24 cellular contexts compared by ENCODE assay signal in the genomic region with DNA sequence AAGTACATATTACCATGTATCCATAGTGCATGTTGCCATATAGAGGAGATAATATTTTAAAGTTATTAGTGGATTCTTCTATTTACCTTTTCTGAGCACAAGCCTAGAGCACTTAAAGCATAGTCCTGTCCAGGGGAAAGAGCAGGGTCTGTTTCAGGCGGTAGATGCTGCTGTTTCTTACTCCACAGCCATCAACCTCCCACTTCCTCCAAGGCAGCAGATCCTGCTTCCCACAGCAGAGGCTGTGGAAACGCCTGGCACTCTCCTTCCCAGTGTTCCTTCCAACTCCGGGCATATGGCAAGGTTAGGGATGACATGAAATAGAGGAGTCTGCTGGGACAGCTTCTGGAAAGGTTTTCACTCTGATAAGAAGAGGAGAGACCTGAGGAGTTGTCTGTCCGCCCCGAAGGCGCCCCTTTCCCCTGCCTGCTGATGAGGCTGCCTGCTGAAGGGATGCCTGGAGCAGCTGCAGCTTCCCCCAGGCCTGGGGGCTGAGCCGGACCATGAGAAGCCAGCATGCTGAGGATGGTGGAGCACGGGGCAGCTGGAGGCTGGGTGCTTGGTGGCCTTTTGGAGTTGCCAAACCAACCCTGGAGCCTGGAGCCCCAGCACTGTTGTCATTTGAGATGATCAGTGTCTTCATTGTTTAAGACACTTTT. TPM values are rescaled to one million over a fixed set of nuclear protein-coding genes. Genes with fewer than 3 reads are reported as not detected.
A peak's percentile ranks its signal among the peaks of the same experiment; 100 is the strongest.
DNase-seq lines count a peak whose midpoint lies in the region; ATAC-seq, FAIRE-seq and TF ChIP-seq lines count a peak whose summit lies in the region.
"Had no signal": no experiment of that assay in that cellular context is flagged by ENCODE, and none has a peak within 500 bp of the region (broad histone marks: within the 10 kb centered on the region; RNA-seq: fewer than 3 reads in every experiment).

No MANE protein-coding gene starts in this region.

- H4K8ac ChIP-seq in H1 (ENCODE audit: extremely low read depth, insufficient read depth, low read length): no peak overlapping the region

- H3K36me3 ChIP-seq in H1 (ENCODE audit: control insufficient read depth in 2 of 4, insufficient read depth in 4 of 4, low read length in 3 of 4): no peaks in the 10 kb centered on the region

- CTCF ChIA-PET in H1 (lab: Charles Lee; ENCODE audit: partially characterized antibody): interaction anchor here (0.8 to 10.0 kb wide), 15 partner anchors 8 to 874 kb away, joined by 3 to 210 read pairs (median 4); no protein-coding TSS in a partner anchor

- H4K20me1 ChIP-seq in H1 (replicated peaks in 1 of 2; ENCODE audit: control insufficient read depth in 1 of 2, insufficient read depth in 2 of 2, low read length in 2 of 2): no peaks in the 10 kb centered on the region

- intact Hi-C loops in left ventricle myocardium superior (cut with micrococcal nuclease): loop anchor here (5.0 kb wide), 1 partner anchor 57 kb away; no protein-coding TSS in a partner anchor
- intact Hi-C loops in Right ventricle myocardium superior (cut with DNase I): loop anchor here (5.0 kb wide), 1 partner anchor 33 kb away; no protein-coding TSS in a partner anchor

- no peaks in the 10 kb centered on the region for H3K9me3 ChIP-seq in H1 (ENCODE audit: insufficient read depth in 2 of 2, low read depth in 1 of 2, low read length in 1 of 2)

- peak; percentile 44 for ATAC-seq in left ventricle myocardium superior
- ATAC-seq in Right ventricle myocardium superior (ENCODE audit: poor library complexity): no peak
- ATAC-seq: Panc1 had no signal

- peak overlapping the region; percentile 82; the same call in 1 of the 2 replicates for H2AFZ ChIP-seq in H1 (ENCODE audit: low read length)
- H2AFZ ChIP-seq: GM23248 had no signal

- POLR2A ChIA-PET in H1 (lab: Charles Lee; ENCODE audit: partially characterized antibody): interaction anchor here (1.2 to 3.4 kb wide), 2 partner anchors 9 to 80 kb away, joined by 4 to 11 read pairs; no protein-coding TSS in a partner anchor

- DNase-seq in left ventricle myocardium superior (no peak), Right ventricle myocardium superior (no peak), H1 (ENCODE audit: low read depth in 1 of 2, low spot score in 2 of 2) (no peak), islet precursor cell (peak; percentile 65), SHP77 (lab: John Stamatoyannopoulos, UW) (no peak), NCI-H187 treated with DMSO at 0.1 percent for 48 hours (lab: John Stamatoyannopoulos, UW) (no peak), substantia nigra (lab: John Stamatoyannopoulos, UW) (no peak)
- DNase-seq: AML-193; Calu3; CD8-positive, alpha-beta memory T cell; DMS153; GM23248; IMR-90; NCI-H1105; NCI-H146; NCI-H2029 treated with DMSO at 0.1 percent for 48 hours; NCI-H226; NCI-H510A treated with DMSO at 0.1 percent for 48 hours; NCI-H774; NK-92 treated with Interleukin-12 subunit alpha and Interleukin-12 subunit beta, amount 100 ng/mL, for 24 hours had no signal

- TF ChIP-seq EP300 in H1 (IDR thresholded peaks at IDR 0.05; ENCODE audit: borderline replicate concordance in 1 of 2, low read depth in 2 of 2, low read length in 2 of 2): no peak

- peak overlapping the region; percentile 98 for H2BK20ac ChIP-seq in H1 (ENCODE audit: low read length)

- H2BK15ac ChIP-seq in H1 (ENCODE audit: low read length): peak overlapping the region; percentile 37; the same call in 1 of the 2 replicates

- H3K4ac ChIP-seq in H1 (replicated peaks; ENCODE audit: insufficient read length, low read depth, low read length): no peak overlapping the region

- no peak overlapping the region for H3K14ac ChIP-seq in H1 (ENCODE audit: insufficient read length)

- no peak for TF ChIP-seq RAD21 in H1 (IDR thresholded peaks at IDR 0.05 in 1 of 2, conservative IDR thresholded peaks at IDR 0.05 in 1 of 2; ENCODE audit: low read depth in 2 of 2, low read length in 2 of 2)

- H3K4me1 ChIP-seq in H1 (replicated peaks in 1 of 4; ENCODE audit: control insufficient read depth in 3 of 4, insufficient read depth in 4 of 4, low read length in 3 of 4): peaks cover 0 to 4% (median 0%) of the 10 kb centered on the region in 4 experiments; a peak in 1 of 7 replicates

- no peak overlapping the region for H3K9ac ChIP-seq in H1 (replicated peaks in 1 of 4; ENCODE audit: extremely low read depth in 1 of 4, low read depth in 3 of 4, low read length in 3 of 4)
- H3K9ac ChIP-seq: GM23248 had no signal

- TF ChIP-seq CTCF in H1 (IDR thresholded peaks at IDR 0.05; ENCODE audit: control extremely low read depth in 1 of 3, insufficient read depth in 1 of 3, low read depth in 1 of 3, low read length in 3 of 3): no peak

- H2BK120ac ChIP-seq in H1 (replicated peaks; ENCODE audit: low read depth, low read length): no peak overlapping the region

- no peaks in the 10 kb centered on the region for H3K23me2 ChIP-seq in H1 (ENCODE audit: low read depth, low read length)

- no peaks in the 10 kb centered on the region for H3K79me1 ChIP-seq in H1 (ENCODE audit: low read depth, low read length)

- no peak for FAIRE-seq in H1 (lab: Jason Lieb, UNC)
- FAIRE-seq: G401.6, GM12892 had no signal

- no peak overlapping the region for H2BK5ac ChIP-seq in H1 (ENCODE audit: low read depth, low read length)

- no peak overlapping the region for H3K56ac ChIP-seq in H1 (replicated peaks; ENCODE audit: insufficient read length, low read depth, low read length)

- H3K18ac ChIP-seq in H1 (ENCODE audit: extremely low read depth, low read length): 0 out of 2 replicates have a peak overlapping the region, but pooled peaks have one; percentile 6

- no peaks in the 10 kb centered on the region for H3K27me3 ChIP-seq in H1 (replicated peaks in 1 of 4; ENCODE audit: control insufficient read depth in 3 of 4, extremely low read depth in 1 of 4, insufficient read depth in 3 of 4, low read length in 3 of 4)

- no peak overlapping the region for H3K4me3 ChIP-seq in H1 (ENCODE audit: extremely low read depth in 1 of 4, insufficient read depth in 2 of 4, low read depth in 3 of 4, low read length in 4 of 4)
- H3K4me3 ChIP-seq: GM23248 had no signal

- no peak overlapping the region for H2AK5ac ChIP-seq in H1 (ENCODE audit: low read depth, low read length)

- no peak overlapping the region for H4K5ac ChIP-seq in H1 (ENCODE audit: insufficient read length, low read depth, low read length)

- H3K27ac ChIP-seq in H1 (ENCODE audit: low read depth, low read length) (no peak overlapping the region), substantia nigra (ENCODE audit: low read depth, low read length, poor library complexity, severe bottlenecking) (no peak overlapping the region)
- H3K27ac ChIP-seq: C4-2B, GM23248 had no signal

- TF ChIP-seq POLR2A in H1 (IDR thresholded peaks at IDR 0.05; ENCODE audit: control extremely low read depth in 1 of 2, low read depth in 2 of 2, low read length in 2 of 2): no peak

- WGBS in H1 (ENCODE audit: extremely low coverage in 1 of 2, insufficient coverage in 1 of 2, insufficient read length in 1 of 2, insufficient replicate concordance in 2 of 2, low coverage in 1 of 2, low lambda C conversion rate in 2 of 2, missing lambda C conversion rate in 1 of 2), 2 experiments: 66% methylated on average over 8 of the region's 8 CpGs; no CpG with 5 or more reads in 1 of the 2 experiments

- no peak overlapping the region for H3K4me2 ChIP-seq in H1 (ENCODE audit: insufficient read depth in 1 of 2, low read depth in 2 of 2, low read length in 2 of 2)

- no peaks in the 10 kb centered on the region for H3K79me2 ChIP-seq in H1 (ENCODE audit: control insufficient read depth in 1 of 2, insufficient read depth in 2 of 2, low read length in 2 of 2)

- peak overlapping the region; percentile 65 for H2BK12ac ChIP-seq in H1 (ENCODE audit: low read depth, low read length)

- H3K23ac ChIP-seq in H1 (ENCODE audit: insufficient read length): no peak overlapping the region

- H4K91ac ChIP-seq in H1 (replicated peaks; ENCODE audit: insufficient read length, low read length): no peak overlapping the region

TF ChIP-seq in H1, 55 proteins besides CTCF, POLR2A, EP300 and RAD21:
- TF ChIP-seq TBP (IDR thresholded peaks at IDR 0.05; ENCODE audit: low read depth, low read length) (peak; percentile 59; the same call in 1 of the 2 replicates), BACH1 (IDR thresholded peaks at IDR 0.05; ENCODE audit: low read length) (no peak)

RNA-seq across cellular contexts. Expression of a gene that starts 43.9 kb away (rescaled TPM):
- total RNA-seq in left ventricle myocardium superior (2,343 TPM), Right ventricle myocardium superior (2,290 TPM)
- total RNA-seq in H1 (2021; fragmentation: NEBNext Ultra II Directional; extraction: Animal tissue kit (Norgen Biotek cat#: 25700)): 42.0 TPM in 2 replicates
- 41.3 and 47.5 TPM in 2 replicates for polyA plus RNA-seq in H1 (2011; rRNA removed)
- polyA plus RNA-seq in H1 (2011; cell fraction: cytosol; rRNA removed): 50.1 TPM
- 59.7 TPM for polyA plus RNA-seq in H1 (2011; cell fraction: nucleus; rRNA removed)
- polyA plus RNA-seq in H1 (2012, experiment 1 of 2): 49.1 to 53.2 TPM (median 52.4 TPM) in 4 replicates
- polyA plus RNA-seq in H1 (2012, experiment 2 of 2): 15.0 TPM
- polyA plus RNA-seq in H1 (2013, experiment 1 of 2): 14.5 TPM
- 14.1 TPM for polyA plus RNA-seq in H1 (2013, experiment 2 of 2)
- polyA minus RNA-seq in H1 (2011; rRNA and poly(A)+ RNA removed): 25.4 and 26.3 TPM in 2 replicates
- 19.2 TPM for polyA minus RNA-seq in H1 (2011; cell fraction: cytosol; rRNA and poly(A)+ RNA removed)
- polyA minus RNA-seq in H1 (2011; cell fraction: nucleus; rRNA and poly(A)+ RNA removed): 21.9 TPM

Comparison
In these comparisons a context has a peak if more than half of its experiments do, and no peak if none do; other contexts are left out.
1. RNA of a gene that starts 43.9 kb away (total RNA-seq): 2,343 TPM in left ventricle myocardium superior (single experiment) and 2,290 TPM in Right ventricle myocardium superior (single experiment); 42.0 TPM in H1; every median in the first group is over 10 times any median in the second.